Comparison of ENCODE assay signal across 11 cellular contexts in the genomic region with DNA sequence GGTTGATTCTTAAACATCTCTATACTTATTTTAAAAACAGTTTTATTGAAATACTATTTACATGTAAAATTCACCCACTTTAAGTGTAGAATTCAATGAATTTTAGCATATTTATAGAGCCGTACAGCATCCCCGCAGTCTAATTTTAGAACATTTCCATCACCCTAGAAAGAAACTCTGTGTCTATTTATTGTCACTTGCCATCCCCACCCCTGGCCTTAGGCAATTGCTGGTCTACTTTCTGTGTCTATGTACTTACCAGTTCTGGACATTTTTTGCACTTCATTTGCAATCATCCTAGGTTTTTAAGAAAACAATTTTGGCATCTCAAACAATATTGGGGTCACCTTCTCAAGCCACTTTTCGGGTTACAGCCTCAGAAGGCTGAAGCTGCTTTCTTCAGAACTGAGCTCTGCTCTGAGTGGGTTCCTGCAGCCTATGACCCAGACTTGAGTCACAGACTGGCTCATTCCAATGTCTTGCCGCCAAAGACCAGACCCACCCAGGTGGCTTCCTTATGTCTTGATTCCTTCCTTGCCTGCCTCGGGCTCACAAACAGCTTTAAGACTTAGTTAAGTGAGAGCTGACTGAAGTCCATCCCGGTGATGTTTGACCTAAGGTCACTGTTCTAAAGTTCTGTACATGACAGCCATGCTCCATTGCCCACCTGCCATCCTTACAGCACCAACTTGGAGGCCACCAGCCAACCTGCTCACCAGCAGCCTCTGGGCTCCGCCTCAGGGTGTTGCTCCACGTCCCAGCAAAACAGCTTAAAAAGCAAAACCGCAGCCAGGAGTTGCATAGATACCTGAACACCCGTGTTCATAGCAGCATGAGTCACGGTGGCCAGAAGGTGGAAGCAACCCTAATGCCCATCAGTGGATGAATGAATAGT.
A peak's percentile ranks its signal among the peaks of the same experiment; 100 is the strongest.
DNase-seq lines count a peak whose midpoint lies in the region; ATAC-seq and TF ChIP-seq lines count a peak whose summit lies in the region.
"Had no signal": no experiment of that assay in that cellular context is flagged by ENCODE, and none has a peak within 500 bp of the region (broad histone marks: within the 10 kb centered on the region; RNA-seq: fewer than 3 reads in every experiment).

No MANE protein-coding gene starts in this region.

- no peak overlapping the region for H3K4me3 ChIP-seq in SK-N-SH (ENCODE audit: low read depth in 2 of 2, low read length in 1 of 2)
- no peak overlapping the region for H3K4me3 ChIP-seq in fibroblast of pulmonary artery (replicated peaks; ENCODE audit: low read depth, low read length)
- no peak overlapping the region for H3K4me3 ChIP-seq in upper lobe of right lung
- H3K4me3 ChIP-seq: testis had no signal

- H3K9ac ChIP-seq in SK-N-SH, result peak overlapping the region; percentile 31; the same call in 1 of the 2 replicates

- H2AFZ ChIP-seq in SK-N-SH (ENCODE audit: low read depth), result peak overlapping the region; percentile 6; the same call in 1 of the 2 replicates

- no peaks in the 10 kb centered on the region for H3K27me3 Mint-ChIP-seq in activated T-cell treated with anti-CD3 and anti-CD28 coated beads, Interleukin-2, amount 50 U/mL, for 72 hours (ENCODE audit: low read depth)

- no peaks in the 10 kb centered on the region for H3K9me3 Mint-ChIP-seq in activated T-cell treated with anti-CD3 and anti-CD28 coated beads, Interleukin-2, amount 50 U/mL, for 72 hours

- H3K36me3 Mint-ChIP-seq in activated T-cell treated with anti-CD3 and anti-CD28 coated beads, Interleukin-2, amount 50 U/mL, for 72 hours (ENCODE audit: insufficient read depth in 2 of 2), result peaks cover 0 to 2% of the 10 kb centered on the region in 2 donors

- H3K4me1 Mint-ChIP-seq in activated T-cell treated with anti-CD3 and anti-CD28 coated beads, Interleukin-2, amount 50 U/mL, for 72 hours (ENCODE audit: low read depth), result peaks cover 14% of the 10 kb centered on the region

- H3F3A ChIP-seq in SK-N-SH (replicated peaks; ENCODE audit: insufficient read depth), result peaks cover 9% of the 10 kb centered on the region

- POLR2A ChIA-PET in SK-N-SH (lab: Yijun Ruan, JAX), result no interaction called here

- H3K27me3 ChIP-seq in SK-N-SH (ENCODE audit: insufficient read depth) (no peaks in the 10 kb centered on the region), upper lobe of right lung (no peaks in the 10 kb centered on the region)
- H3K27me3 ChIP-seq: testis had no signal

- H3K4me2 ChIP-seq in SK-N-SH, result peak overlapping the region; percentile 4

- ATAC-seq in activated T-cell treated with anti-CD3 and anti-CD28 coated beads, Interleukin-2, amount 50 U/mL, for 72 hours (replicated peaks in 1 of 2), result no peak
- peak; percentile 36 for ATAC-seq in upper lobe of right lung
- ATAC-seq in HG02938 (IDR thresholded peaks at IDR 0.05; ENCODE audit: unreplicated experiment), result no peak

- no peaks in the 10 kb centered on the region for H3K9me2 ChIP-seq in SK-N-SH

- intact Hi-C loops in upper lobe of right lung (cut with DNase I), result no loop called here

- no peaks in the 10 kb centered on the region for H4K20me1 ChIP-seq in SK-N-SH (ENCODE audit: insufficient read depth)

- CTCF ChIA-PET in SK-N-SH (lab: Yijun Ruan, JAX), result interaction anchor here (0.7 kb wide), 1 partner anchor 465 kb away, joined by 3 read pairs; no protein-coding TSS in a partner anchor

- no peak overlapping the region for H3K4me3 Mint-ChIP-seq in activated T-cell treated with anti-CD3 and anti-CD28 coated beads, Interleukin-2, amount 50 U/mL, for 72 hours

- H3K9me3 ChIP-seq in SK-N-SH, result no peaks in the 10 kb centered on the region
- no peaks in the 10 kb centered on the region for H3K9me3 ChIP-seq in upper lobe of right lung
- H3K9me3 ChIP-seq: testis had no signal

- H3K27ac ChIP-seq in SK-N-SH (ENCODE audit: low read depth in 2 of 2, low read length in 1 of 2) (peak overlapping the region in 1 of 2 experiments; percentile 45; a peak in 2 of 4 replicates), upper lobe of right lung (no peak overlapping the region)
- H3K27ac ChIP-seq: testis had no signal

- H3K36me3 ChIP-seq in SK-N-SH (replicated peaks in 1 of 2; ENCODE audit: control insufficient read depth in 1 of 2, insufficient read depth in 2 of 2, low read length in 1 of 2) (no peaks in the 10 kb centered on the region), upper lobe of right lung (no peaks in the 10 kb centered on the region)

- peak overlapping the region; percentile 30 for H3K27ac Mint-ChIP-seq in activated T-cell treated with anti-CD3 and anti-CD28 coated beads, Interleukin-2, amount 50 U/mL, for 72 hours

- TF ChIP-seq EP300 in SK-N-SH (IDR thresholded peaks at IDR 0.05; ENCODE audit: borderline replicate concordance in 1 of 2, low read depth in 1 of 2, low read length in 1 of 2), result no peak

- DNase-seq in activated T-cell treated with anti-CD3 and anti-CD28 coated beads, Interleukin-2, amount 50 U/mL, for 72 hours, result no peak
- no peak for DNase-seq in activated T-cell treated with anti-CD3 and anti-CD28 coated beads, Interleukin-2, amount 50 U/mL, for 1 hour
- DNase-seq in SK-N-SH (no peak), fibroblast of pulmonary artery (ENCODE audit: low read depth) (peak; percentile 43), upper lobe of right lung (no peak), occipital lobe (lab: John Stamatoyannopoulos, UW) (no peak)
- DNase-seq in activated naive CD4-positive, alpha-beta T cell (lab: John Stamatoyannopoulos, UW), result no peak
- DNase-seq: KBM-7, NCI-H524 treated with DMSO at 0.1 percent for 48 hours, testis had no signal

- 48% methylated on average over 11 of the region's 11 CpGs for WGBS in SK-N-SH (ENCODE audit: low lambda C conversion rate)

- no peak for TF ChIP-seq RAD21 in SK-N-SH (IDR thresholded peaks at IDR 0.05; ENCODE audit: low read length)

- no peaks in the 10 kb centered on the region; the same call in 1 of the 2 replicates for H3K79me2 ChIP-seq in SK-N-SH (ENCODE audit: insufficient read depth)

- H3K4me1 ChIP-seq in SK-N-SH (ENCODE audit: control insufficient read depth in 1 of 2, insufficient read depth in 2 of 2, low read depth in 1 of 2, low read length in 1 of 2) (peaks cover 0 to 2% of the 10 kb centered on the region in 2 experiments; a peak in 2 of 4 replicates), upper lobe of right lung (no peaks in the 10 kb centered on the region)
- H3K4me1 ChIP-seq: testis had no signal

- TF ChIP-seq CTCF in SK-N-SH (IDR thresholded peaks at IDR 0.05) (no peak), fibroblast of pulmonary artery (IDR thresholded peaks at IDR 0.05; ENCODE audit: low read length, missing control alignments) (no peak), upper lobe of right lung (IDR thresholded peaks at IDR 0.05) (no peak)

TF ChIP-seq in SK-N-SH, 30 proteins besides CTCF, POLR2A, EP300 and RAD21 (continues in another document):
- TF ChIP-seq SIN3A (IDR thresholded peaks at IDR 0.05; ENCODE audit: borderline replicate concordance, low read depth, low read length), result no peak
- 0 out of 2 replicates have a peak, but pooled peaks have one; percentile 10 for TF ChIP-seq JUND (IDR thresholded peaks at IDR 0.05)
- no peak for TF ChIP-seq FOXM1 (IDR thresholded peaks at IDR 0.05; ENCODE audit: low read depth)
- no peak for TF ChIP-seq MXI1 (IDR thresholded peaks at IDR 0.05; ENCODE audit: low read depth, low read length)
- TF ChIP-seq, protein P1, sequence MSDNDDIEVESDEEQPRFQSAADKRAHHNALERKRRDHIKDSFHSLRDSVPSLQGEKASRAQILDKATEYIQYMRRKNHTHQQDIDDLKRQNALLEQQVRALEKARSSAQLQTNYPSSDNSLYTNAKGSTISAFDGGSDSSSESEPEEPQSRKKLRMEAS (IDR thresholded peaks at IDR 0.05; ENCODE audit: low read depth), result 0 out of 2 replicates have a peak, but pooled peaks have one; percentile 16
- TF ChIP-seq, protein P2, sequence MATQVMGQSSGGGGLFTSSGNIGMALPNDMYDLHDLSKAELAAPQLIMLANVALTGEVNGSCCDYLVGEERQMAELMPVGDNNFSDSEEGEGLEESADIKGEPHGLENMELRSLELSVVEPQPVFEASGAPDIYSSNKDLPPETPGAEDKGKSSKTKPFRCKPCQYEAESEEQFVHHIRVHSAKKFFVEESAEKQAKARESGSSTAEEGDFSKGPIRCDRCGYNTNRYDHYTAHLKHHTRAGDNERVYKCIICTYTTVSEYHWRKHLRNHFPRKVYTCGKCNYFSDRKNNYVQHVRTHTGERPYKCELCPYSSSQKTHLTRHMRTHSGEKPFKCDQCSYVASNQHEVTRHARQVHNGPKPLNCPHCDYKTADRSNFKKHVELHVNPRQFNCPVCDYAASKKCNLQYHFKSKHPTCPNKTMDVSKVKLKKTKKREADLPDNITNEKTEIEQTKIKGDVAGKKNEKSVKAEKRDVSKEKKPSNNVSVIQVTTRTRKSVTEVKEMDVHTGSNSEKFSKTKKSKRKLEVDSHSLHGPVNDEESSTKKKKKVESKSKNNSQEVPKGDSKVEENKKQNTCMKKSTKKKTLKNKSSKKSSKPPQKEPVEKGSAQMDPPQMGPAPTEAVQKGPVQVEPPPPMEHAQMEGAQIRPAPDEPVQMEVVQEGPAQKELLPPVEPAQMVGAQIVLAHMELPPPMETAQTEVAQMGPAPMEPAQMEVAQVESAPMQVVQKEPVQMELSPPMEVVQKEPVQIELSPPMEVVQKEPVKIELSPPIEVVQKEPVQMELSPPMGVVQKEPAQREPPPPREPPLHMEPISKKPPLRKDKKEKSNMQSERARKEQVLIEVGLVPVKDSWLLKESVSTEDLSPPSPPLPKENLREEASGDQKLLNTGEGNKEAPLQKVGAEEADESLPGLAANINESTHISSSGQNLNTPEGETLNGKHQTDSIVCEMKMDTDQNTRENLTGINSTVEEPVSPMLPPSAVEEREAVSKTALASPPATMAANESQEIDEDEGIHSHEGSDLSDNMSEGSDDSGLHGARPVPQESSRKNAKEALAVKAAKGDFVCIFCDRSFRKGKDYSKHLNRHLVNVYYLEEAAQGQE (IDR thresholded peaks at IDR 0.05; ENCODE audit: low read depth, low read length), result no peak
- TF ChIP-seq, protein P3, sequence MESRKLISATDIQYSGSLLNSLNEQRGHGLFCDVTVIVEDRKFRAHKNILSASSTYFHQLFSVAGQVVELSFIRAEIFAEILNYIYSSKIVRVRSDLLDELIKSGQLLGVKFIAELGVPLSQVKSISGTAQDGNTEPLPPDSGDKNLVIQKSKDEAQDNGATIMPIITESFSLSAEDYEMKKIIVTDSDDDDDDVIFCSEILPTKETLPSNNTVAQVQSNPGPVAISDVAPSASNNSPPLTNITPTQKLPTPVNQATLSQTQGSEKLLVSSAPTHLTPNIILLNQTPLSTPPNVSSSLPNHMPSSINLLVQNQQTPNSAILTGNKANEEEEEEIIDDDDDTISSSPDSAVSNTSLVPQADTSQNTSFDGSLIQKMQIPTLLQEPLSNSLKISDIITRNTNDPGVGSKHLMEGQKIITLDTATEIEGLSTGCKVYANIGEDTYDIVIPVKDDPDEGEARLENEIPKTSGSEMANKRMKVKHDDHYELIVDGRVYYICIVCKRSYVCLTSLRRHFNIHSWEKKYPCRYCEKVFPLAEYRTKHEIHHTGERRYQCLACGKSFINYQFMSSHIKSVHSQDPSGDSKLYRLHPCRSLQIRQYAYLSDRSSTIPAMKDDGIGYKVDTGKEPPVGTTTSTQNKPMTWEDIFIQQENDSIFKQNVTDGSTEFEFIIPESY (IDR thresholded peaks at IDR 0.05; ENCODE audit: borderline replicate concordance, low read depth), result no peak
- no peak for TF ChIP-seq YY1 (IDR thresholded peaks at IDR 0.05; ENCODE audit: low read depth)
- TF ChIP-seq RCOR1 (IDR thresholded peaks at IDR 0.05; ENCODE audit: low read length), result no peak
